ENCODE assay signal across 9 cellular contexts in the genomic region with DNA sequence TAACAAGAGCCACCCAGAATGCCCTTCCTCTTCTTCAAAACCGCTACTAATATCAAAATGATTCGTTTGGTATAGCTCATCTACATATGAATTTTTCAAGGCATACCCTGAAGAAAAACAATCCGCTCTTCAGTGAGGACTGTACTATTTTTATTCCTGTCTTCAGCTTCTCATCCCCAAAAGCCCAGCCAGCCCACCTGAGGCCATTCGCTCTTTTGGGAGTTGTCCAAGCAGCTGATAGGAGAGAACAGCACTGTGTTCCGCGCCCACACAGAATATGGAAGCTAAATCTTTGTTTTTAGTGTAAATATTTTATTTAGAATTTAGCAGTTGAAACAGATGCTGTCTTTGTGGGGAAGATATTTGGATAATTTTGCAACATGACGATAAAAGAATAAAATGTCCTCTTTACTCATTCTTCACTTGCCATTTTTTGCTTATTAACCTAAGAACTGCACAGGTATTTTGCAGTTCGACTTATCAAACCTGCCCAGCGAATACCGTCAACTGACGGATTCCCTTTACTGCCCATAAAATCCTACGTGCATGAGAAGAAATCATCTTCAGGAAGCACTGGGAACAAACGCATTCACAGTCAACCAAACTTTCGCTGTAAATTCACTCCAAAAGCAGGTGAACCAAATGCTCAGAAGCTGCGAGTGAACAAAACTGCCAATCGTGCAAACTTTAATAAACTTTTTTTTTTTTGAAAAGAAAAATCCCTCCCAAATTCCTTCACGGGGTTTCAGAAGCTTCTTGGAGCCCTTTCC. TPM values are rescaled to one million over a fixed set of nuclear protein-coding genes. Genes with fewer than 3 reads are reported as not detected.
A peak's percentile ranks its signal among the peaks of the same experiment; 100 is the strongest.
DNase-seq lines count a peak whose midpoint lies in the region; ATAC-seq and TF ChIP-seq lines count a peak whose summit lies in the region.
"Had no signal": no experiment of that assay in that cellular context is flagged by ENCODE, and none has a peak within 500 bp of the region (broad histone marks: within the 10 kb centered on the region; RNA-seq: fewer than 3 reads in every experiment).

No MANE protein-coding gene starts in this region.

- intact Hi-C loops in esophagus squamous epithelium (cut with DNase I) (no loop called here), A673 (cut with micrococcal nuclease; ENCODE audit: unreplicated experiment) (no loop called here)

- H3K4me2 ChIP-seq in Karpas-422 (ENCODE audit: low read depth, low read length, poor library complexity, severe bottlenecking), result no peak overlapping the region

- no peak for DNase-seq in AG04449 (ENCODE audit: low read depth, low spot score)
- peak; percentile 2 for DNase-seq in Karpas-422
- DNase-seq in esophagus squamous epithelium (lab: John Stamatoyannopoulos, UW), result no peak
- DNase-seq in A673 (ENCODE audit: low spot score), result no peak
- DNase-seq in AG08395 (ENCODE audit: low spot score), result no peak

- no TSS peak for BruUV-seq in A673 (replicated peaks; lab: Mats Ljungman, UMichigan)

- H3K27me3 Mint-ChIP-seq in nephron (ENCODE audit: low read depth), result no peaks in the 10 kb centered on the region

- peak overlapping the region; percentile 85 for H3K4me3 ChIP-seq in AG04449 (ENCODE audit: low read depth, low read length)
- no peak overlapping the region for H3K4me3 ChIP-seq in Karpas-422 (ENCODE audit: low read length)
- peak overlapping the region; percentile 55 to 70 (median 68) for H3K4me3 ChIP-seq in esophagus squamous epithelium
- no peak overlapping the region for H3K4me3 ChIP-seq in A673 (ENCODE audit: low read depth, low read length, poor library complexity, severe bottlenecking)

- TF ChIP-seq CTCF in AG04449 (IDR thresholded peaks at IDR 0.05; ENCODE audit: insufficient read depth, low read length, missing control alignments), result no peak
- TF ChIP-seq CTCF in esophagus squamous epithelium (IDR thresholded peaks at IDR 0.05), result no peak
- TF ChIP-seq CTCF in nephron (IDR thresholded peaks at IDR 0.05; ENCODE audit: unreplicated experiment in 3 of 3), result no peak
- TF ChIP-seq CTCF in A673 (conservative IDR thresholded peaks at IDR 0.05; ENCODE audit: low read depth, low read length), result no peak

- 55 to 64% methylated on average over 17 of the region's 17 CpGs for WGBS in esophagus squamous epithelium, 2 donors

- no peak overlapping the region for H3K9ac ChIP-seq in Karpas-422 (ENCODE audit: low read length)

- no peaks in the 10 kb centered on the region for H3K9me2 ChIP-seq in Karpas-422 (replicated peaks; ENCODE audit: insufficient read depth, low read length)

- H3K36me3 Mint-ChIP-seq in nephron (ENCODE audit: low read depth), result no peaks in the 10 kb centered on the region

- ATAC-seq in HG03159 (IDR thresholded peaks at IDR 0.05; ENCODE audit: unreplicated experiment) (no peak), HG03354 (IDR thresholded peaks at IDR 0.05; ENCODE audit: poor library complexity, severe bottlenecking, unreplicated experiment) (no peak)

- H3K4me3 Mint-ChIP-seq in nephron, result peak overlapping the region; percentile 93 to 98 (median 98)

- no peaks in the 10 kb centered on the region for H3K9me3 ChIP-seq in Karpas-422 (ENCODE audit: low read length)
- no peaks in the 10 kb centered on the region for H3K9me3 ChIP-seq in esophagus squamous epithelium
- no peaks in the 10 kb centered on the region for H3K9me3 ChIP-seq in A673 (ENCODE audit: low read depth, low read length, poor library complexity, severe bottlenecking)

- H4K20me1 ChIP-seq in Karpas-422 (ENCODE audit: insufficient read depth, low read depth, low read length), result no peaks in the 10 kb centered on the region

- no peak for TF ChIP-seq POLR2A in esophagus squamous epithelium (IDR thresholded peaks at IDR 0.05)

- H3K27me3 ChIP-seq in Karpas-422 (ENCODE audit: low read length) (no peaks in the 10 kb centered on the region), esophagus squamous epithelium (peaks cover 6 to 55% (median 10%) of the 10 kb centered on the region in 4 donors), A673 (replicated peaks; ENCODE audit: insufficient read depth, low read depth, low read length, poor library complexity) (peaks cover 96% of the 10 kb centered on the region)

- POLR2A ChIA-PET in AG04449 (lab: Yijun Ruan, JAX) (no interaction called here), A673 (lab: Charles Lee; ENCODE audit: low non-redundant PET) (no interaction called here)

- H3K27ac Mint-ChIP-seq in nephron, result peak overlapping the region; percentile 99

- H3K27ac ChIP-seq in Karpas-422 (ENCODE audit: low read length), result no peak overlapping the region
- H3K27ac ChIP-seq in esophagus squamous epithelium, result peak overlapping the region; percentile 69 to 95 (median 89)
- no peak overlapping the region for H3K27ac ChIP-seq in A673 (ENCODE audit: low read depth, low read length, poor library complexity, severe bottlenecking)
- H3K27ac ChIP-seq: epithelial cell of prostate had no signal

- no peaks in the 10 kb centered on the region for H3K9me3 Mint-ChIP-seq in nephron

- H3K4me1 Mint-ChIP-seq in nephron, result peaks cover 63% of the 10 kb centered on the region

- H2AFZ ChIP-seq in Karpas-422 (ENCODE audit: low read length), result no peak overlapping the region

- H3K4me1 ChIP-seq in Karpas-422 (ENCODE audit: low read length) (peaks cover 7% of the 10 kb centered on the region), esophagus squamous epithelium (peaks cover 13 to 28% (median 14%) of the 10 kb centered on the region in 3 donors), A673 (ENCODE audit: insufficient read depth, low read length, poor library complexity, severe bottlenecking) (peaks cover 8% of the 10 kb centered on the region)

- H3K79me2 ChIP-seq in Karpas-422 (ENCODE audit: low read length), result no peaks in the 10 kb centered on the region

- H3K36me3 ChIP-seq in Karpas-422 (ENCODE audit: insufficient read depth, low read length) (no peaks in the 10 kb centered on the region), esophagus squamous epithelium (no peaks in the 10 kb centered on the region), A673 (ENCODE audit: insufficient read depth, low read length, poor library complexity, severe bottlenecking) (no peaks in the 10 kb centered on the region)

- CTCF ChIA-PET in AG04449 (lab: Yijun Ruan, JAX) (interaction anchor here (0.6 kb wide), 1 partner anchor 249 kb away, joined by 3 read pairs; no protein-coding TSS in a partner anchor), A673 (lab: Charles Lee) (no interaction called here)

RNA-seq across cellular contexts. Expression of a gene that starts 3.4 kb away (rescaled TPM):
- total RNA-seq in Karpas-422 (2014; rRNA removed; shearing (Covaris generic); ENCODE audit: low replicate concordance), result not detected in 2 replicates
- 10 to 100 TPM in 1 of 4 donors, 1 to 10 TPM in 2, under 1 TPM in 1; 0.68 to 11.3 (median 4.7) TPM for total RNA-seq in esophagus squamous epithelium
- total RNA-seq in A673 (2021), result not detected in 2 replicates

Comparison
In these comparisons a context has a peak if more than half of its experiments do, and no peak if none do; other contexts are left out.
1. H3K4me3 ChIP-seq: peak in AG04449 (single experiment) and esophagus squamous epithelium (4 of 4); none in Karpas-422 (single experiment) and A673 (single experiment).
2. H3K27ac ChIP-seq: peak in esophagus squamous epithelium (4 of 4); none in Karpas-422 (single experiment) and A673 (single experiment).